Comparison of ENCODE assay signal across 2 cellular contexts in genomic region chr1:228101994-228102790, GRCh38.
TF ChIP-seq lines count a peak whose summit lies in the region.

No MANE protein-coding gene starts in this region.

TF ChIP-seq in HCT116, 20 proteins besides CTCF, POLR2A, EP300 and RAD21 (continued from another document):
- TF ChIP-seq, protein P1, sequence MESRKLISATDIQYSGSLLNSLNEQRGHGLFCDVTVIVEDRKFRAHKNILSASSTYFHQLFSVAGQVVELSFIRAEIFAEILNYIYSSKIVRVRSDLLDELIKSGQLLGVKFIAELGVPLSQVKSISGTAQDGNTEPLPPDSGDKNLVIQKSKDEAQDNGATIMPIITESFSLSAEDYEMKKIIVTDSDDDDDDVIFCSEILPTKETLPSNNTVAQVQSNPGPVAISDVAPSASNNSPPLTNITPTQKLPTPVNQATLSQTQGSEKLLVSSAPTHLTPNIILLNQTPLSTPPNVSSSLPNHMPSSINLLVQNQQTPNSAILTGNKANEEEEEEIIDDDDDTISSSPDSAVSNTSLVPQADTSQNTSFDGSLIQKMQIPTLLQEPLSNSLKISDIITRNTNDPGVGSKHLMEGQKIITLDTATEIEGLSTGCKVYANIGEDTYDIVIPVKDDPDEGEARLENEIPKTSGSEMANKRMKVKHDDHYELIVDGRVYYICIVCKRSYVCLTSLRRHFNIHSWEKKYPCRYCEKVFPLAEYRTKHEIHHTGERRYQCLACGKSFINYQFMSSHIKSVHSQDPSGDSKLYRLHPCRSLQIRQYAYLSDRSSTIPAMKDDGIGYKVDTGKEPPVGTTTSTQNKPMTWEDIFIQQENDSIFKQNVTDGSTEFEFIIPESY (IDR thresholded peaks at IDR 0.05; ENCODE audit: extremely low read depth, insufficient replicate concordance, low read length), result no peak
- no peak for TF ChIP-seq CBX3 (IDR thresholded peaks at IDR 0.05; ENCODE audit: low read depth)
TF ChIP-seq in HCT116: peak in this region for 0.

TF ChIP-seq in neural cell, 6 proteins besides CTCF, POLR2A, EP300 and RAD21 (continued from another document):
- TF ChIP-seq TAF1 (IDR thresholded peaks at IDR 0.05; ENCODE audit: low read depth) (no peak), SMC3 (conservative IDR thresholded peaks at IDR 0.05; ENCODE audit: poor library complexity) (peak; percentile 24), EZH2 (IDR thresholded peaks at IDR 0.05; ENCODE audit: borderline replicate concordance, insufficient read depth, low read length, poor library complexity, severe bottlenecking) (no peak)
